ENCODE assay signal across 27 cellular contexts in genomic region chr6:53343092-53343491, GRCh38. TPM values are rescaled to one million over a fixed set of nuclear protein-coding genes. Genes with fewer than 3 reads are reported as not detected.
DNase-seq lines count a peak whose midpoint lies in the region; ATAC-seq and TF ChIP-seq lines count a peak whose summit lies in the region.
"Had no signal": no experiment of that assay in that cellular context is flagged by ENCODE, and none has a peak within 500 bp of the region (broad histone marks: within the 10 kb centered on the region; RNA-seq: fewer than 3 reads in every experiment).

No MANE protein-coding gene starts in this region.

- no peak for TF ChIP-seq CTCF in OCI-LY1 (IDR thresholded peaks at IDR 0.05; ENCODE audit: low read length)

- peak overlapping the region; percentile 51; the same call in 1 of the 2 replicates for H3K4me2 ChIP-seq in OCI-LY1 (ENCODE audit: low read length)
- H3K4me2 ChIP-seq: A549, PC-9 had no signal

- no peaks in the 10 kb centered on the region for H3K27me3 Mint-ChIP-seq in activated T-cell treated with anti-CD3 and anti-CD28 coated beads, Interleukin-2, amount 50 U/mL, for 72 hours (ENCODE audit: low read depth)
- H3K27me3 Mint-ChIP-seq in effector memory CD8-positive, alpha-beta T cell: no peaks in the 10 kb centered on the region
- no peaks in the 10 kb centered on the region for H3K27me3 Mint-ChIP-seq in stimulated activated memory B cell treated with anti-CD40 and anti-IgM and Interleukin-4, amounts not matched to agents 10 μg/mL and 1 μg/mL and 100 μg/mL, for 72 hours
- H3K27me3 Mint-ChIP-seq: activated CD4-positive, alpha-beta T cell treated with anti-CD3 and anti-CD28 coated beads, Interleukin-2, amount 10 ng/mL, durations not matched to agents 24 days and 14 days; activated CD8-positive, alpha-beta memory T cell treated with anti-CD3 and anti-CD28 coated beads, Interleukin-2, amount 10 ng/mL, durations not matched to agents 7 days and 5 days had no signal

- H3K36me3 Mint-ChIP-seq in activated T-cell treated with anti-CD3 and anti-CD28 coated beads, Interleukin-2, amount 50 U/mL, for 72 hours (ENCODE audit: insufficient read depth in 2 of 2): peaks cover 5 to 10% of the 10 kb centered on the region in 2 donors
- peaks cover 52% of the 10 kb centered on the region for H3K36me3 Mint-ChIP-seq in effector memory CD8-positive, alpha-beta T cell (ENCODE audit: insufficient read depth)
- peaks cover 12% of the 10 kb centered on the region for H3K36me3 Mint-ChIP-seq in stimulated activated memory B cell treated with anti-CD40 and anti-IgM and Interleukin-4, amounts not matched to agents 10 μg/mL and 1 μg/mL and 100 μg/mL, for 72 hours

- H3K9me2 ChIP-seq in OCI-LY1 (ENCODE audit: low read depth, low read length): no peaks in the 10 kb centered on the region

- no peak overlapping the region for H3K4me3 ChIP-seq in OCI-LY1 (ENCODE audit: low read depth, low read length, poor library complexity, severe bottlenecking)
- H3K4me3 ChIP-seq: A549, body of pancreas, heart right ventricle, PC-9 had no signal

- no peak overlapping the region; the same call in 1 of the 2 replicates for H3K9ac ChIP-seq in OCI-LY1 (ENCODE audit: low read length)

- peaks cover 38% of the 10 kb centered on the region; the same call in 1 of the 2 replicates for H3K36me3 ChIP-seq in OCI-LY1 (ENCODE audit: insufficient read depth, low read length)

- no peak for ATAC-seq in activated T-cell treated with anti-CD3 and anti-CD28 coated beads, Interleukin-2, amount 50 U/mL, for 72 hours (replicated peaks in 1 of 2)
- ATAC-seq in effector memory CD8-positive, alpha-beta T cell (replicated peaks): no peak
- ATAC-seq in stimulated activated memory B cell treated with anti-CD40 and anti-IgM and Interleukin-4, amounts not matched to agents 10 μg/mL and 1 μg/mL and 100 μg/mL, for 72 hours: no peak
- ATAC-seq: A549; activated CD8-positive, alpha-beta memory T cell treated with anti-CD3 and anti-CD28 coated beads, Interleukin-2, amount 10 ng/mL, durations not matched to agents 7 days and 5 days; body of pancreas; heart right ventricle had no signal

- H3F3A ChIP-seq in OCI-LY1 (ENCODE audit: insufficient read depth, low read length): no peaks in the 10 kb centered on the region

- peaks cover 81% of the 10 kb centered on the region for H3K4me1 ChIP-seq in OCI-LY1 (ENCODE audit: insufficient read depth, low read length, severe bottlenecking)

- no peaks in the 10 kb centered on the region; the same call in 1 of the 2 replicates for H4K20me1 ChIP-seq in OCI-LY1 (ENCODE audit: insufficient read depth, low read length)

- H2AFZ ChIP-seq in OCI-LY1 (ENCODE audit: low read length): no peak overlapping the region
- H2AFZ ChIP-seq: PC-9 had no signal

- peak overlapping the region; percentile 85 for H3K27ac Mint-ChIP-seq in activated T-cell treated with anti-CD3 and anti-CD28 coated beads, Interleukin-2, amount 50 U/mL, for 72 hours
- H3K27ac Mint-ChIP-seq in effector memory CD8-positive, alpha-beta T cell: peak overlapping the region; percentile 59 to 85
- H3K27ac Mint-ChIP-seq in stimulated activated memory B cell treated with anti-CD40 and anti-IgM and Interleukin-4, amounts not matched to agents 10 μg/mL and 1 μg/mL and 100 μg/mL, for 72 hours: peak overlapping the region; percentile 83
- H3K27ac Mint-ChIP-seq: activated CD4-positive, alpha-beta T cell treated with anti-CD3 and anti-CD28 coated beads, Interleukin-2, amount 10 ng/mL, durations not matched to agents 24 days and 14 days; activated T-helper 2 cell treated with anti-CD3 and anti-CD28 coated beads, Interferon-gamma antibody, Interleukin-2, Interleukin-4, amounts not matched to agents 10 μg/mL and 5 μg/mL and 100 μg/mL, durations not matched to agents 14 hours and 24 hours and 36 hours had no signal

- no peak for DNase-seq in activated T-cell treated with anti-CD3 and anti-CD28 coated beads, Interleukin-2, amount 50 U/mL, for 72 hours
- no peak for DNase-seq in activated T-cell treated with anti-CD3 and anti-CD28 coated beads, Interleukin-2, amount 50 U/mL, for 1 hour
- no peak for DNase-seq in effector memory CD8-positive, alpha-beta T cell
- DNase-seq in activated CD4-positive, alpha-beta T cell treated with anti-CD3 and anti-CD28 coated beads for 4 hours: no peak
- no peak for DNase-seq in activated effector memory CD4-positive, alpha-beta T cell treated with Interleukin-2 at 50 U/mL for 16 hours
- no peak for DNase-seq in NOMO-1 treated with dmso at 0.1 percent for 144 hours (lab: John Stamatoyannopoulos, UW; ENCODE audit: unreplicated experiment)
- DNase-seq: activated CD4-positive, alpha-beta T cell treated with anti-CD3 and anti-CD28 coated beads, Interleukin-2, amount 10 ng/mL, durations not matched to agents 24 days and 14 days; activated CD8-positive, alpha-beta memory T cell treated with anti-CD3 and anti-CD28 coated beads, Interleukin-2, amount 10 ng/mL, durations not matched to agents 7 days and 5 days; body of pancreas; Calu3; effector CD4-positive, alpha-beta T cell; erythroblast; heart right ventricle; mammary epithelial cell; NCI-H1092; NCI-H2029; NCI-H2227 treated with DMSO at 0.1 percent for 48 hours; NCI-H774; occipital lobe; PC-9; SHP77; stimulated activated CD8-positive, alpha-beta memory T cell treated with anti-CD3 and anti-CD28 coated beads, Interleukin-4, amount 100 ng/mL, for 48 hours had no signal

- no peak overlapping the region for H3K27ac ChIP-seq in OCI-LY1 (ENCODE audit: low read depth, low read length, poor library complexity, severe bottlenecking)
- H3K27ac ChIP-seq: A549, body of pancreas, heart right ventricle, HL-60, PC-9 had no signal

- H3K27me3 ChIP-seq in OCI-LY1 (ENCODE audit: insufficient read depth, low read length): no peaks in the 10 kb centered on the region
- H3K27me3 ChIP-seq: body of pancreas, heart right ventricle had no signal

- peaks cover 97% of the 10 kb centered on the region for H3K79me2 ChIP-seq in OCI-LY1 (ENCODE audit: insufficient read depth, low read length)

- no peaks in the 10 kb centered on the region for H3K9me3 ChIP-seq in OCI-LY1 (ENCODE audit: low read length)
- H3K9me3 ChIP-seq: A549, body of pancreas, heart right ventricle had no signal

- peaks cover 86% of the 10 kb centered on the region for H3K4me1 Mint-ChIP-seq in activated T-cell treated with anti-CD3 and anti-CD28 coated beads, Interleukin-2, amount 50 U/mL, for 72 hours (ENCODE audit: low read depth)
- H3K4me1 Mint-ChIP-seq in effector memory CD8-positive, alpha-beta T cell (ENCODE audit: low read depth in 2 of 2): peaks cover 76 to 85% of the 10 kb centered on the region in 2 donors
- peaks cover 85% of the 10 kb centered on the region for H3K4me1 Mint-ChIP-seq in stimulated activated memory B cell treated with anti-CD40 and anti-IgM and Interleukin-4, amounts not matched to agents 10 μg/mL and 1 μg/mL and 100 μg/mL, for 72 hours

- peak overlapping the region; percentile 43 to 93 for H3K4me3 Mint-ChIP-seq in activated T-cell treated with anti-CD3 and anti-CD28 coated beads, Interleukin-2, amount 50 U/mL, for 72 hours
- peak overlapping the region; percentile 50 to 72 for H3K4me3 Mint-ChIP-seq in effector memory CD8-positive, alpha-beta T cell
- H3K4me3 Mint-ChIP-seq in stimulated activated memory B cell treated with anti-CD40 and anti-IgM and Interleukin-4, amounts not matched to agents 10 μg/mL and 1 μg/mL and 100 μg/mL, for 72 hours: peak overlapping the region; percentile 41
- H3K4me3 Mint-ChIP-seq: activated CD4-positive, alpha-beta T cell treated with anti-CD3 and anti-CD28 coated beads, Interleukin-2, amount 10 ng/mL, durations not matched to agents 24 days and 14 days; activated CD8-positive, alpha-beta memory T cell treated with anti-CD3 and anti-CD28 coated beads, Interleukin-2, amount 10 ng/mL, durations not matched to agents 7 days and 5 days had no signal

- H3K9me3 Mint-ChIP-seq in activated T-cell treated with anti-CD3 and anti-CD28 coated beads, Interleukin-2, amount 50 U/mL, for 72 hours: no peaks in the 10 kb centered on the region
- H3K9me3 Mint-ChIP-seq in effector memory CD8-positive, alpha-beta T cell: no peaks in the 10 kb centered on the region
- no peaks in the 10 kb centered on the region for H3K9me3 Mint-ChIP-seq in stimulated activated memory B cell treated with anti-CD40 and anti-IgM and Interleukin-4, amounts not matched to agents 10 μg/mL and 1 μg/mL and 100 μg/mL, for 72 hours
- H3K9me3 Mint-ChIP-seq: activated CD4-positive, alpha-beta T cell treated with anti-CD3 and anti-CD28 coated beads, Interleukin-2, amount 10 ng/mL, durations not matched to agents 24 days and 14 days; activated T-helper 2 cell treated with anti-CD3 and anti-CD28 coated beads, Interferon-gamma antibody, Interleukin-2, Interleukin-4, amounts not matched to agents 10 μg/mL and 5 μg/mL and 100 μg/mL, durations not matched to agents 14 hours and 24 hours and 36 hours had no signal

RNA-seq across cellular contexts. Expression of gene ELOVL5, which starts 5.7 kb away (rescaled TPM):
- 100 to 1,000 TPM; 102 to 108 TPM for total RNA-seq in activated T-cell treated with anti-CD3 and anti-CD28 coated beads, Interleukin-2, amount 50 U/mL, for 72 hours
